In the genomic region with DNA sequence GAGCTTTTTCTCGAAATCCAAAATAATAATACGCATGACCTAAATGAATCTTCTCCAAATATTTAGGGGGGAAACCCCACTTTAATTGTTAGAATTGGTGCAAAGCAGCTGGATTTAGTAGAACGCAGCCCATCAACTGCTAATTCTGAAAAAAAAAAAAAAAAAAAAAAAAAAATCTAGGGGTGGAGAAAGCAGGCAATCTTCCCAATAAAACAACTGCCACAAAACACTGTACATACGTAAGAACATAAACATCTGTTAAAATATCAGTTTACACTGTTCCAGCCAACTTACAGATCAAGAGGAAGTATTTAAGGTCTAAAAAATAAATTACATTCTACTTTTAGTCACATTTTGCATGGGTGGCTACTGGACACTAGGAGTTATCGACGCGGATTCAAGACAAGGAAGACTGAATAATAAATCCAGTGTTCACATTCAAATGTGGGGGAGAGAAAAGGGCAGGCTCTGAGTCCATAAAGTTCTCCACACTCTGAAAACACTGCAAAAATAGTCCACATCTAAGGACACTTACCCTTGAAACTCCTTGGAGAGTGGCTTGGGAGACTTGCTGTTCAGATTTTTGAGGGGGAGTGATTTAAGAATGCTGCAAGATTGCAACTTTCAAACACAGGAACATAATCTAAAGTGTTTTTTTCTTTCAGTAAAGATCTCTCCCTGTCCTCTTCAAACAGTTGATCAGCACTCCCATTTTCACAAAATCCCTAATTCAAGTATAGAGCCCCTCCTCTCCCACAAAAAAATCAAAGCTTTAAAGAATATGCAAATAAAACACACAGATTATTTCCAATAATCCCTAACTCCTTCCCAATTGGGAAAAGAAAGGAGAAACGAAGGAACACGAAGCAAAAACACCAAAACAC, we compare ENCODE assay signal across 8 cellular contexts. TPM values are rescaled to one million over a fixed set of nuclear protein-coding genes. Genes with fewer than 3 reads are reported as not detected.
DNase-seq lines count a peak whose midpoint lies in the region; ATAC-seq and TF ChIP-seq lines count a peak whose summit lies in the region.

No MANE protein-coding gene starts in this region.

- peaks cover 27% of the 10 kb centered on the region for H3K36me3 Mint-ChIP-seq in HFFc6 (ENCODE audit: low read depth)
- peaks cover 3% of the 10 kb centered on the region for H3K36me3 Mint-ChIP-seq in activated naive CD8-positive, alpha-beta T cell treated with anti-CD3 and anti-CD28 coated beads for 36 hours
- peaks cover 25% of the 10 kb centered on the region for H3K36me3 Mint-ChIP-seq in stimulated activated effector memory CD8-positive, alpha-beta T cell treated with anti-CD3 and anti-CD28 coated beads, Interleukin-12 subunit alpha, Interleukin-12 subunit beta, amount 100 ng/mL, for 72 hours

- H3K27me3 Mint-ChIP-seq in HFFc6 (ENCODE audit: insufficient read depth) = no peaks in the 10 kb centered on the region; the same call in 1 of the 2 replicates
- no peaks in the 10 kb centered on the region for H3K27me3 Mint-ChIP-seq in activated naive CD8-positive, alpha-beta T cell treated with anti-CD3 and anti-CD28 coated beads for 36 hours

- peaks cover 25% of the 10 kb centered on the region for H3K4me1 Mint-ChIP-seq in HFFc6 (ENCODE audit: low read depth)
- peaks cover 26% of the 10 kb centered on the region for H3K4me1 Mint-ChIP-seq in activated naive CD8-positive, alpha-beta T cell treated with anti-CD3 and anti-CD28 coated beads for 36 hours
- peaks cover 34% of the 10 kb centered on the region for H3K4me1 Mint-ChIP-seq in stimulated activated effector memory CD8-positive, alpha-beta T cell treated with anti-CD3 and anti-CD28 coated beads, Interleukin-12 subunit alpha, Interleukin-12 subunit beta, amount 100 ng/mL, for 72 hours

- peak overlapping the region; percentile 98 for H3K4me3 Mint-ChIP-seq in HFFc6
- peak overlapping the region; percentile 99 for H3K4me3 Mint-ChIP-seq in activated naive CD8-positive, alpha-beta T cell treated with anti-CD3 and anti-CD28 coated beads for 36 hours
- H3K4me3 Mint-ChIP-seq in stimulated activated effector memory CD8-positive, alpha-beta T cell treated with anti-CD3 and anti-CD28 coated beads, Interleukin-12 subunit alpha, Interleukin-12 subunit beta, amount 100 ng/mL, for 72 hours = peak overlapping the region; percentile 98

- no peaks in the 10 kb centered on the region for H3K27me3 ChIP-seq in BJ (ENCODE audit: control insufficient read depth, insufficient read depth, low read length)

- H3K9me3 Mint-ChIP-seq in HFFc6 = no peaks in the 10 kb centered on the region
- H3K9me3 Mint-ChIP-seq in activated naive CD8-positive, alpha-beta T cell treated with anti-CD3 and anti-CD28 coated beads for 36 hours = no peaks in the 10 kb centered on the region
- H3K9me3 Mint-ChIP-seq in stimulated activated effector memory CD8-positive, alpha-beta T cell treated with anti-CD3 and anti-CD28 coated beads, Interleukin-12 subunit alpha, Interleukin-12 subunit beta, amount 100 ng/mL, for 72 hours = no peaks in the 10 kb centered on the region

- CTCF ChIA-PET in BJ (lab: Yijun Ruan, JAX) = interaction anchor here (0.8 to 1.1 kb wide), 2 partner anchors 19 to 45 kb away, joined by 3 read pairs; no protein-coding TSS in a partner anchor

- DNase-seq in BJ (ENCODE audit: low read depth) = no peak
- no peak for DNase-seq in HFFc6
- no peak for DNase-seq in activated naive CD8-positive, alpha-beta T cell treated with anti-CD3 and anti-CD28 coated beads for 36 hours
- DNase-seq in iris pigment epithelial cell (ENCODE audit: low read depth) = peak; percentile 30
- no peak for DNase-seq in stimulated activated effector memory CD8-positive, alpha-beta T cell treated with anti-CD3 and anti-CD28 coated beads, Interleukin-12 subunit alpha, Interleukin-12 subunit beta, amount 100 ng/mL, for 72 hours (ENCODE audit: low spot score in 2 of 2)
- DNase-seq in NK-92 (lab: John Stamatoyannopoulos, UW; ENCODE audit: unreplicated experiment) = no peak
- DNase-seq in stimulated activated CD4-positive, alpha-beta T cell treated with anti-CD3 and anti-CD28 coated beads, Interleukin-4, amount 100 ng/mL, for 1 hour = no peak
- DNase-seq in LoVo (ENCODE audit: low spot score) = no peak

- H3K36me3 ChIP-seq in BJ (ENCODE audit: control insufficient read depth, insufficient read depth, low read length) = no peaks in the 10 kb centered on the region

- no peak for TF ChIP-seq CTCF in BJ (IDR thresholded peaks at IDR 0.05; ENCODE audit: insufficient read depth, low read depth, low read length)
- TF ChIP-seq CTCF in HFFc6 (IDR thresholded peaks at IDR 0.05) = no peak

- ATAC-seq in stimulated activated effector memory CD8-positive, alpha-beta T cell treated with anti-CD3 and anti-CD28 coated beads, Interleukin-12 subunit alpha, Interleukin-12 subunit beta, amount 100 ng/mL, for 72 hours = no peak

- POLR2A ChIA-PET in BJ (lab: Charles Lee) = no interaction called here

- H3K4me3 ChIP-seq in BJ (ENCODE audit: low read depth, low read length) = peak overlapping the region; percentile 99

- peak overlapping the region; percentile 96 for H3K27ac Mint-ChIP-seq in HFFc6
- peak overlapping the region; percentile 95 for H3K27ac Mint-ChIP-seq in activated naive CD8-positive, alpha-beta T cell treated with anti-CD3 and anti-CD28 coated beads for 36 hours
- peak overlapping the region; percentile 99 for H3K27ac Mint-ChIP-seq in stimulated activated effector memory CD8-positive, alpha-beta T cell treated with anti-CD3 and anti-CD28 coated beads, Interleukin-12 subunit alpha, Interleukin-12 subunit beta, amount 100 ng/mL, for 72 hours

RNA-seq across cellular contexts. Expression of gene APPBP2, which starts 1.3 kb away (rescaled TPM):
- polyA plus RNA-seq in BJ (2011; rRNA removed) = 14.8 and 24.8 TPM in 2 replicates
- polyA minus RNA-seq in BJ (2011; rRNA and poly(A)+ RNA removed) = 37.6 and 39.6 TPM in 2 replicates
- 10 to 100 TPM; 51.5 to 65.9 (median 58.8) TPM for total RNA-seq in HFFc6 (2021; fragmentation: NEBNext Ultra II Directional; extraction: Animal tissue kit (Norgen Biotek cat#: 25700))
- total RNA-seq in activated naive CD8-positive, alpha-beta T cell treated with anti-CD3 and anti-CD28 coated beads for 36 hours = 10 to 100 TPM; 21.8 to 23.5 TPM
